Comparison of ENCODE assay signal across 1 cellular context in the genomic region with DNA sequence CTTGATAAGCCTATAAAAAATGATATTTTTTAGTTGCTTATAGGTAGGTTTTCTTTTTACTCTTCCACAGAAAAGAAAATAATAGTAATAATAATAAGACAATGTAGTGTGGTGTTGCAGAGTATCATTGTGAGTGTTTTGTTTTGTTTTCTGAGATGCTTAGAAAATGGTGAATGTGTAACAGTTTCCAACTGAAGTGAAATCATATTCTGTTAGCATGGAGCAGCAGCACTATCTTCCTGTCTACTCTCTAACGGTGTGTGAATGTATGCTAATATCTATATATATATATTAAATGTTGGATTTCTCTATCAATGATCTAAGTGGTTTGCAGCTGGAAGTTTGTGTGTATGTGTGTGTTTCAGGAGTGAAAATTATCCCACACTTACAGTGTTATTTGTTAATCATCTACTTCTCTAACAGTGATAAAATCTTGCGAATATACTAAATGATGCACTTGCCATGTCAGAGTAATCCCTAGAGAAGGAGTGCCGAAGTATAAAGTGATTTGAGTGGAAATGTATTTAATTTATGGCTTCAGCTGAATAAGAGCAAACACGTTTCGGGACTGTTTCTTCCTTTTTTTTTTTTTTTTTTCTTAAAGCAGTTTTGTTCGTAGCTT.
TF ChIP-seq lines count a peak whose summit lies in the region.

No MANE protein-coding gene starts in this region.

TF ChIP-seq in GM23338, 12 proteins besides CTCF, POLR2A, EP300 and RAD21 (continued from another document):
- TF ChIP-seq, protein P1, sequence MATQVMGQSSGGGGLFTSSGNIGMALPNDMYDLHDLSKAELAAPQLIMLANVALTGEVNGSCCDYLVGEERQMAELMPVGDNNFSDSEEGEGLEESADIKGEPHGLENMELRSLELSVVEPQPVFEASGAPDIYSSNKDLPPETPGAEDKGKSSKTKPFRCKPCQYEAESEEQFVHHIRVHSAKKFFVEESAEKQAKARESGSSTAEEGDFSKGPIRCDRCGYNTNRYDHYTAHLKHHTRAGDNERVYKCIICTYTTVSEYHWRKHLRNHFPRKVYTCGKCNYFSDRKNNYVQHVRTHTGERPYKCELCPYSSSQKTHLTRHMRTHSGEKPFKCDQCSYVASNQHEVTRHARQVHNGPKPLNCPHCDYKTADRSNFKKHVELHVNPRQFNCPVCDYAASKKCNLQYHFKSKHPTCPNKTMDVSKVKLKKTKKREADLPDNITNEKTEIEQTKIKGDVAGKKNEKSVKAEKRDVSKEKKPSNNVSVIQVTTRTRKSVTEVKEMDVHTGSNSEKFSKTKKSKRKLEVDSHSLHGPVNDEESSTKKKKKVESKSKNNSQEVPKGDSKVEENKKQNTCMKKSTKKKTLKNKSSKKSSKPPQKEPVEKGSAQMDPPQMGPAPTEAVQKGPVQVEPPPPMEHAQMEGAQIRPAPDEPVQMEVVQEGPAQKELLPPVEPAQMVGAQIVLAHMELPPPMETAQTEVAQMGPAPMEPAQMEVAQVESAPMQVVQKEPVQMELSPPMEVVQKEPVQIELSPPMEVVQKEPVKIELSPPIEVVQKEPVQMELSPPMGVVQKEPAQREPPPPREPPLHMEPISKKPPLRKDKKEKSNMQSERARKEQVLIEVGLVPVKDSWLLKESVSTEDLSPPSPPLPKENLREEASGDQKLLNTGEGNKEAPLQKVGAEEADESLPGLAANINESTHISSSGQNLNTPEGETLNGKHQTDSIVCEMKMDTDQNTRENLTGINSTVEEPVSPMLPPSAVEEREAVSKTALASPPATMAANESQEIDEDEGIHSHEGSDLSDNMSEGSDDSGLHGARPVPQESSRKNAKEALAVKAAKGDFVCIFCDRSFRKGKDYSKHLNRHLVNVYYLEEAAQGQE (IDR thresholded peaks at IDR 0.05; ENCODE audit: unreplicated experiment) = no peak
- no peak for TF ChIP-seq POLR2AphosphoS5 (IDR thresholded peaks at IDR 0.05; ENCODE audit: low read depth)
